ENCODE assay signal across 1 cellular context in genomic region chr7:107998150-107998549, GRCh38.
TF ChIP-seq lines count a peak whose summit lies in the region.

No MANE protein-coding gene starts in this region.

TF ChIP-seq in K562, 482 proteins besides CTCF, POLR2A, EP300 and RAD21 (continues in another document):
- TF ChIP-seq ZMIZ1 (IDR thresholded peaks at IDR 0.05; ENCODE audit: low read depth in 2 of 2, low read length in 2 of 2) = 0 out of 4 replicates have a peak, but pooled peaks of 1 of the 2 experiments have one; percentile 49
- no peak for TF ChIP-seq HINFP (tag; conservative IDR thresholded peaks at IDR 0.05; ENCODE audit: low read depth)
- peak; percentile 51; the same call in 1 of the 2 replicates for TF ChIP-seq LEF1 (IDR thresholded peaks at IDR 0.05)
- no peak for TF ChIP-seq POLR2B (IDR thresholded peaks at IDR 0.05; ENCODE audit: low read depth, partially characterized antibody)
- TF ChIP-seq HDAC2 (IDR thresholded peaks at IDR 0.05) = peak; percentile 59; the same call in 1 of the 2 replicates
- no peak for TF ChIP-seq ILF3 (IDR thresholded peaks at IDR 0.05; ENCODE audit: borderline replicate concordance)
- TF ChIP-seq BCOR (IDR thresholded peaks at IDR 0.05) = no peak
- TF ChIP-seq CBFB (CRISPR knock-in tag; IDR thresholded peaks at IDR 0.05) = 0 out of 2 replicates have a peak, but pooled peaks have one; percentile 65
- no peak for TF ChIP-seq ZNF57 (CRISPR knock-in tag; IDR thresholded peaks at IDR 0.05)
- TF ChIP-seq RNF2 (IDR thresholded peaks at IDR 0.05) = peak; percentile 61; the same call in 1 of the 2 replicates
- TF ChIP-seq MXD1 (CRISPR knock-in tag; IDR thresholded peaks at IDR 0.05; ENCODE audit: borderline replicate concordance, poor library complexity, severe bottlenecking) = no peak
- TF ChIP-seq HES1 (IDR thresholded peaks at IDR 0.05; ENCODE audit: low read depth) = peak; percentile 18; the same call in 1 of the 2 replicates
- 0 out of 2 replicates have a peak, but pooled peaks have one; percentile 22 for TF ChIP-seq ETV5 (CRISPR knock-in tag; IDR thresholded peaks at IDR 0.05; ENCODE audit: low read depth)
- TF ChIP-seq ZNF197 (CRISPR knock-in tag; IDR thresholded peaks at IDR 0.05; ENCODE audit: low read depth) = no peak
- TF ChIP-seq MEIS2 (IDR thresholded peaks at IDR 0.05; ENCODE audit: partially characterized antibody) = peak; percentile 99
- TF ChIP-seq ESRRA (IDR thresholded peaks at IDR 0.05; ENCODE audit: borderline replicate concordance, low read depth) = peak; percentile 26; the same call in 1 of the 2 replicates
- TF ChIP-seq PKNOX1 (IDR thresholded peaks at IDR 0.05) = peak; percentile 94
- 0 out of 4 replicates have a peak, but pooled peaks of 1 of the 2 experiments have one; percentile 12 for TF ChIP-seq TRIM24 (IDR thresholded peaks at IDR 0.05)
- TF ChIP-seq TEAD4 (IDR thresholded peaks at IDR 0.05; ENCODE audit: low read length) = peak; percentile 73; the same call in 1 of the 2 replicates
- no peak for TF ChIP-seq TEAD4 (CRISPR knock-in tag; IDR thresholded peaks at IDR 0.05; ENCODE audit: borderline replicate concordance)
- no peak for TF ChIP-seq HDGF (IDR thresholded peaks at IDR 0.05)
- TF ChIP-seq RBM15 (IDR thresholded peaks at IDR 0.05; ENCODE audit: insufficient read depth, low read length) = no peak
- TF ChIP-seq MAZ (CRISPR knock-in tag; conservative IDR thresholded peaks at IDR 0.05 in 1 of 2, IDR thresholded peaks at IDR 0.05 in 1 of 2) = no peak
- TF ChIP-seq TCF3 (CRISPR knock-in tag; IDR thresholded peaks at IDR 0.05) = peak; percentile 53; the same call in 1 of the 2 replicates
- peak; percentile 92 to 94 for TF ChIP-seq KDM1A (IDR thresholded peaks at IDR 0.05)
- peak; percentile 15; the same call in 1 of the 2 replicates for TF ChIP-seq MAFF (IDR thresholded peaks at IDR 0.05; ENCODE audit: low read length)
- no peak for TF ChIP-seq CTCFL (IDR thresholded peaks at IDR 0.05; ENCODE audit: borderline replicate concordance, insufficient read depth, low read depth, low read length, poor library complexity, severe bottlenecking)
- TF ChIP-seq ETV6 (IDR thresholded peaks at IDR 0.05; ENCODE audit: borderline replicate concordance in 1 of 2, low read depth in 2 of 2, low read length in 1 of 2) = 0 out of 4 replicates have a peak, but pooled peaks of 1 of the 2 experiments have one; percentile 37
- no peak for TF ChIP-seq ETV6 (CRISPR knock-in tag; IDR thresholded peaks at IDR 0.05; ENCODE audit: borderline replicate concordance)
- 0 out of 2 replicates have a peak, but pooled peaks have one; percentile 12 for TF ChIP-seq EGR1 (conservative IDR thresholded peaks at IDR 0.05)
- 0 out of 2 replicates have a peak, but pooled peaks have one; percentile 28 for TF ChIP-seq MAFK (IDR thresholded peaks at IDR 0.05; ENCODE audit: low read length)
- peak; percentile 42; the same call in 1 of the 2 replicates for TF ChIP-seq VEZF1 (CRISPR knock-in tag; IDR thresholded peaks at IDR 0.05)
- peak; percentile 46; the same call in 1 of the 2 replicates for TF ChIP-seq ARID3A (IDR thresholded peaks at IDR 0.05; ENCODE audit: borderline replicate concordance, low read depth, low read length)
- no peak for TF ChIP-seq ZNF239 (CRISPR knock-in tag; IDR thresholded peaks at IDR 0.05)
- peak in 1 of 2 experiments; percentile 81; a peak in 2 of 4 replicates for TF ChIP-seq HDAC1 (IDR thresholded peaks at IDR 0.05)
- TF ChIP-seq ZC3H8 (IDR thresholded peaks at IDR 0.05) = no peak
- no peak for TF ChIP-seq ID3 (CRISPR knock-in tag; IDR thresholded peaks at IDR 0.05)
- TF ChIP-seq ID3 (tag; IDR thresholded peaks at IDR 0.05) = 0 out of 2 replicates have a peak, but pooled peaks have one; percentile 48
- no peak for TF ChIP-seq RB1 (IDR thresholded peaks at IDR 0.05; ENCODE audit: low read depth)
- no peak for TF ChIP-seq ZBTB5 (IDR thresholded peaks at IDR 0.05)
- no peak for TF ChIP-seq CHD2 (IDR thresholded peaks at IDR 0.05; ENCODE audit: low read depth, low read length)
- no peak for TF ChIP-seq THRB (CRISPR knock-in tag; conservative IDR thresholded peaks at IDR 0.05)
- peak; percentile 44; the same call in 1 of the 2 replicates for TF ChIP-seq ZNF263 (CRISPR knock-in tag; IDR thresholded peaks at IDR 0.05; ENCODE audit: borderline replicate concordance)
- no peak for TF ChIP-seq SNRNP70 (optimal IDR thresholded peaks at IDR 0.05; ENCODE audit: low read depth, low read length)
